ENCODE assay signal across 11 cellular contexts in genomic region chr7:102424787-102425218, GRCh38. TPM values are rescaled to one million over a fixed set of nuclear protein-coding genes. Genes with fewer than 3 reads are reported as not detected.
A peak's percentile ranks its signal among the peaks of the same experiment; 100 is the strongest.
DNase-seq lines count a peak whose midpoint lies in the region; ATAC-seq, FAIRE-seq and TF ChIP-seq lines count a peak whose summit lies in the region.
"Had no signal": no experiment of that assay in that cellular context is flagged by ENCODE, and none has a peak within 500 bp of the region (broad histone marks: within the 10 kb centered on the region; RNA-seq: fewer than 3 reads in every experiment).

No MANE protein-coding gene starts in this region.

- TF ChIP-seq EP300 in HepG2 (IDR thresholded peaks at IDR 0.05; ENCODE audit: low read depth in 2 of 2, low read length in 2 of 2): no peak
- TF ChIP-seq EP300 in HepG2 (CRISPR knock-in tag; IDR thresholded peaks at IDR 0.05; ENCODE audit: borderline replicate concordance): no peak

- H4K20me1 ChIP-seq in DOHH2 (ENCODE audit: control insufficient read depth, insufficient read depth, low read depth, low read length) (no peaks in the 10 kb centered on the region), HepG2 (ENCODE audit: insufficient read depth, low read length) (no peaks in the 10 kb centered on the region)

- no peak for TF ChIP-seq RAD21 in HepG2 (CRISPR knock-in tag; IDR thresholded peaks at IDR 0.05)

- in situ Hi-C loops in HepG2 (cut with HindIII; ENCODE audit: extremely low pct_ligation_motif_present, low pct_unique_long_range_greater_than_20kb): no loop called here

- no TSS peak for BruUV-seq in HepG2 (replicated peaks; lab: Mats Ljungman, UMichigan)

- no peak overlapping the region for H2AFZ ChIP-seq in HepG2 (ENCODE audit: low read length)

- no peak for TF ChIP-seq POLR2A in HepG2 (IDR thresholded peaks at IDR 0.05; ENCODE audit: insufficient read depth in 1 of 2, low read depth in 2 of 2, low read length in 2 of 2)

- H3K4me1 ChIP-seq in DOHH2 (ENCODE audit: control insufficient read depth, low read length) (peaks cover 91% of the 10 kb centered on the region), HepG2 (ENCODE audit: insufficient read depth, low read length) (no peaks in the 10 kb centered on the region)

- ATAC-seq in GM21619 (IDR thresholded peaks at IDR 0.05; ENCODE audit: unreplicated experiment) (peak; percentile 30), HepG2 (no peak), HG02981 (IDR thresholded peaks at IDR 0.05; ENCODE audit: unreplicated experiment) (no peak), HG02852 (IDR thresholded peaks at IDR 0.05; ENCODE audit: unreplicated experiment) (no peak)

- H3K4me2 ChIP-seq in DOHH2 (ENCODE audit: low read length): peak overlapping the region; percentile 75
- H3K4me2 ChIP-seq in HepG2 (ENCODE audit: low read depth, low read length): no peak overlapping the region

- peaks cover 34% of the 10 kb centered on the region for H3K79me2 ChIP-seq in DOHH2 (ENCODE audit: control insufficient read depth, low read length)
- no peaks in the 10 kb centered on the region for H3K79me2 ChIP-seq in HepG2 (ENCODE audit: insufficient read depth, low read length)

- H3K9me3 ChIP-seq in DOHH2 (ENCODE audit: control insufficient read depth, insufficient read depth, low read length): no peaks in the 10 kb centered on the region
- H3K9me3 ChIP-seq in HepG2 (ENCODE audit: low read length): no peaks in the 10 kb centered on the region

- intact Hi-C loops in HepG2 (cut with micrococcal nuclease; ENCODE audit: unreplicated experiment): no loop called here

- H3K27ac ChIP-seq in DOHH2 (ENCODE audit: low read depth, low read length) (peak overlapping the region; percentile 97), RWPE1 (peak overlapping the region; percentile 44), HepG2 (ENCODE audit: extremely low read length, insufficient read depth, low read length) (no peak overlapping the region)

- CTCF ChIA-PET in RWPE1 (lab: Yijun Ruan, JAX) (interaction anchor here (0.7 kb wide), 1 partner anchor 13 kb away, joined by 3 read pairs; no protein-coding TSS in a partner anchor), HepG2 (lab: Yijun Ruan, JAX; ENCODE audit: low intra/inter-chr PET ratio, low total read pairs) (no interaction called here)

- H3K27me3 ChIP-seq in DOHH2 (ENCODE audit: control insufficient read depth, low read length): no peaks in the 10 kb centered on the region
- no peaks in the 10 kb centered on the region for H3K27me3 ChIP-seq in HepG2 (ENCODE audit: control insufficient read depth in 1 of 2, insufficient read depth in 2 of 2, low read length in 2 of 2)

- POLR2A ChIA-PET in RWPE1 (lab: Yijun Ruan, JAX; ENCODE audit: low non-redundant PET): no interaction called here
- POLR2A ChIA-PET in HepG2 (lab: Yijun Ruan, JAX): no interaction called here

- FAIRE-seq in HepG2 (lab: Jason Lieb, UNC): no peak
- FAIRE-seq: islet of Langerhans had no signal

- H3F3A ChIP-seq in DOHH2 (ENCODE audit: control insufficient read depth, insufficient read depth): peaks cover 57% of the 10 kb centered on the region

- 89% methylated on average over 8 of the region's 13 CpGs for WGBS in HepG2 (ENCODE audit: low lambda C conversion rate)

- TF ChIP-seq CTCF in DOHH2 (IDR thresholded peaks at IDR 0.05; ENCODE audit: low read depth, low read length, poor library complexity, severe bottlenecking) (no peak), RWPE1 (conservative IDR thresholded peaks at IDR 0.05; ENCODE audit: low read depth) (no peak), HepG2 (CRISPR knock-in tag; IDR thresholded peaks at IDR 0.05) (no peak)

- no peak overlapping the region for H3K9ac ChIP-seq in HepG2 (ENCODE audit: insufficient read depth, low read depth, low read length)

- H3K4me3 ChIP-seq in DOHH2 (ENCODE audit: low read length) (peak overlapping the region; percentile 73), HepG2 (replicated peaks in 1 of 3; ENCODE audit: insufficient read depth in 1 of 3, low read depth in 2 of 3, low read length in 3 of 3) (no peak overlapping the region)
- H3K4me3 ChIP-seq: skin epidermis had no signal

- H3K9me2 ChIP-seq in DOHH2 (replicated peaks; ENCODE audit: control insufficient read depth, low read length): no peaks in the 10 kb centered on the region

- H3K36me3 ChIP-seq in DOHH2 (ENCODE audit: control insufficient read depth, low read length) (peaks cover 71% of the 10 kb centered on the region), HepG2 (replicated peaks in 1 of 2; ENCODE audit: control insufficient read depth in 1 of 2, insufficient read depth in 2 of 2, low read length in 2 of 2) (peaks cover 24 to 61% of the 10 kb centered on the region in 2 experiments)

- DNase-seq in RWPE1 (ENCODE audit: low spot score) (no peak), HepG2 (ENCODE audit: low spot score) (no peak), putamen (ENCODE audit: low spot score) (no peak), foreskin melanocyte (no peak)
- DNase-seq: effector CD8-positive, alpha-beta T cell had no signal

RNA-seq across cellular contexts. Expression of gene ORAI2, which starts 8.6 kb away (rescaled TPM):
- 6.0 and 6.1 TPM in 2 replicates for total RNA-seq in HepG2 (2016; rRNA removed; fragmentation: Illumina TruSeq; extraction: Trizol)
- total RNA-seq in HepG2 (2016; cell fraction: cytosol; rRNA removed; fragmentation: Illumina TruSeq; extraction: Trizol; ENCODE audit: low read depth): 2.1 and 3.0 TPM in 2 replicates
- 3.2 and 5.4 TPM in 2 replicates for total RNA-seq in HepG2 (2016; cell fraction: insoluble cytoplasmic fraction; rRNA removed; fragmentation: Illumina TruSeq; extraction: Trizol)
- total RNA-seq in HepG2 (2016; cell fraction: membrane; rRNA removed; fragmentation: Illumina TruSeq; extraction: Trizol): 6.5 and 8.2 TPM in 2 replicates
- total RNA-seq in HepG2 (2016; cell fraction: nucleus; rRNA removed; fragmentation: Illumina TruSeq; extraction: Trizol): 2.8 and 3.3 TPM in 2 replicates
- 3.0 and 5.6 TPM in 2 replicates for polyA plus RNA-seq in HepG2 (2011; rRNA removed)
- 4.7 and 7.5 TPM in 2 replicates for polyA plus RNA-seq in HepG2 (2011; cell fraction: cytosol; rRNA removed)
- polyA plus RNA-seq in HepG2 (2011; cell fraction: nucleus; rRNA removed): 4.1 and 5.2 TPM in 2 replicates
- polyA plus RNA-seq in HepG2 (2012): 2.1 and 3.0 TPM in 2 replicates
- polyA plus RNA-seq in HepG2 (2016; cell fraction: cytosol; fragmentation: Illumina TruSeq; extraction: Trizol; ENCODE audit: low read depth): 3.6 and 4.2 TPM in 2 replicates
- polyA plus RNA-seq in HepG2 (2016; cell fraction: insoluble cytoplasmic fraction; fragmentation: Illumina TruSeq; extraction: Trizol; ENCODE audit: low read depth): 4.2 and 4.4 TPM in 2 replicates
- 7.2 and 7.3 TPM in 2 replicates for polyA plus RNA-seq in HepG2 (2016; cell fraction: membrane; fragmentation: Illumina TruSeq; extraction: Trizol; ENCODE audit: low read depth)
- polyA plus RNA-seq in HepG2 (2016; cell fraction: nucleus; fragmentation: Illumina TruSeq; extraction: Trizol; ENCODE audit: insufficient read depth, low read depth): 3.2 and 3.6 TPM in 2 replicates
- 17.1 and 29.8 TPM in 2 replicates for polyA minus RNA-seq in HepG2 (2011; rRNA and poly(A)+ RNA removed; ENCODE audit: low replicate concordance)
- polyA minus RNA-seq in HepG2 (2011; cell fraction: cytosol; rRNA and poly(A)+ RNA removed): 3.8 and 4.9 TPM in 2 replicates
- polyA minus RNA-seq in HepG2 (2011; cell fraction: nucleus; rRNA and poly(A)+ RNA removed): 1.7 and 3.0 TPM in 2 replicates

RNA-seq across cellular contexts. Expression of gene PRKRIP1, which starts 28.6 kb away (rescaled TPM):
- total RNA-seq in HepG2 (2016; rRNA removed; fragmentation: Illumina TruSeq; extraction: Trizol): 13.2 and 16.8 TPM in 2 replicates
- 6.5 and 6.6 TPM in 2 replicates for total RNA-seq in HepG2 (2016; cell fraction: cytosol; rRNA removed; fragmentation: Illumina TruSeq; extraction: Trizol; ENCODE audit: low read depth)
- 12.1 and 15.9 TPM in 2 replicates for total RNA-seq in HepG2 (2016; cell fraction: insoluble cytoplasmic fraction; rRNA removed; fragmentation: Illumina TruSeq; extraction: Trizol)
- total RNA-seq in HepG2 (2016; cell fraction: membrane; rRNA removed; fragmentation: Illumina TruSeq; extraction: Trizol): 7.9 and 8.7 TPM in 2 replicates
- total RNA-seq in HepG2 (2016; cell fraction: nucleus; rRNA removed; fragmentation: Illumina TruSeq; extraction: Trizol): 11.8 and 15.0 TPM in 2 replicates
- polyA plus RNA-seq in HepG2 (2011; rRNA removed): 13.2 and 16.4 TPM in 2 replicates
- 10.2 and 11.6 TPM in 2 replicates for polyA plus RNA-seq in HepG2 (2011; cell fraction: cytosol; rRNA removed)
- polyA plus RNA-seq in HepG2 (2011; cell fraction: nucleus; rRNA removed): 65.4 and 70.0 TPM in 2 replicates
- 14.2 and 15.7 TPM in 2 replicates for polyA plus RNA-seq in HepG2 (2012)
- polyA plus RNA-seq in HepG2 (2016; cell fraction: cytosol; fragmentation: Illumina TruSeq; extraction: Trizol; ENCODE audit: low read depth): 4.3 and 5.8 TPM in 2 replicates
- 15.0 TPM in 2 replicates for polyA plus RNA-seq in HepG2 (2016; cell fraction: insoluble cytoplasmic fraction; fragmentation: Illumina TruSeq; extraction: Trizol; ENCODE audit: low read depth)
- 6.4 and 7.8 TPM in 2 replicates for polyA plus RNA-seq in HepG2 (2016; cell fraction: membrane; fragmentation: Illumina TruSeq; extraction: Trizol; ENCODE audit: low read depth)
- polyA plus RNA-seq in HepG2 (2016; cell fraction: nucleus; fragmentation: Illumina TruSeq; extraction: Trizol; ENCODE audit: insufficient read depth, low read depth): 40.8 and 41.7 TPM in 2 replicates
- polyA minus RNA-seq in HepG2 (2011; rRNA and poly(A)+ RNA removed; ENCODE audit: low replicate concordance): 6.2 and 6.6 TPM in 2 replicates
- polyA minus RNA-seq in HepG2 (2011; cell fraction: cytosol; rRNA and poly(A)+ RNA removed): 3.4 and 4.0 TPM in 2 replicates
- polyA minus RNA-seq in HepG2 (2011; cell fraction: nucleus; rRNA and poly(A)+ RNA removed): 14.5 and 17.1 TPM in 2 replicates

RNA-seq across cellular contexts. Expression of gene ALKBH4, which starts 39.9 kb away (rescaled TPM):
- 8.7 and 8.8 TPM in 2 replicates for total RNA-seq in HepG2 (2016; rRNA removed; fragmentation: Illumina TruSeq; extraction: Trizol)
- 2.1 and 2.5 TPM in 2 replicates for total RNA-seq in HepG2 (2016; cell fraction: cytosol; rRNA removed; fragmentation: Illumina TruSeq; extraction: Trizol; ENCODE audit: low read depth)
- 6.9 and 9.3 TPM in 2 replicates for total RNA-seq in HepG2 (2016; cell fraction: insoluble cytoplasmic fraction; rRNA removed; fragmentation: Illumina TruSeq; extraction: Trizol)
- 6.9 and 7.4 TPM in 2 replicates for total RNA-seq in HepG2 (2016; cell fraction: membrane; rRNA removed; fragmentation: Illumina TruSeq; extraction: Trizol)
- total RNA-seq in HepG2 (2016; cell fraction: nucleus; rRNA removed; fragmentation: Illumina TruSeq; extraction: Trizol): 3.8 and 3.9 TPM in 2 replicates
- polyA plus RNA-seq in HepG2 (2011; rRNA removed): 2.6 and 3.4 TPM in 2 replicates
- 3.1 and 5.0 TPM in 2 replicates for polyA plus RNA-seq in HepG2 (2011; cell fraction: cytosol; rRNA removed)
- 3.8 and 3.9 TPM in 2 replicates for polyA plus RNA-seq in HepG2 (2011; cell fraction: nucleus; rRNA removed)
- 3.5 and 3.6 TPM in 2 replicates for polyA plus RNA-seq in HepG2 (2012)
- polyA plus RNA-seq in HepG2 (2016; cell fraction: cytosol; fragmentation: Illumina TruSeq; extraction: Trizol; ENCODE audit: low read depth): 2.2 and 2.6 TPM in 2 replicates
- 7.8 and 9.2 TPM in 2 replicates for polyA plus RNA-seq in HepG2 (2016; cell fraction: insoluble cytoplasmic fraction; fragmentation: Illumina TruSeq; extraction: Trizol; ENCODE audit: low read depth)
- polyA plus RNA-seq in HepG2 (2016; cell fraction: membrane; fragmentation: Illumina TruSeq; extraction: Trizol; ENCODE audit: low read depth): 4.0 and 4.1 TPM in 2 replicates
- 6.3 and 7.8 TPM in 2 replicates for polyA plus RNA-seq in HepG2 (2016; cell fraction: nucleus; fragmentation: Illumina TruSeq; extraction: Trizol; ENCODE audit: insufficient read depth, low read depth)
- 3.9 and 4.8 TPM in 2 replicates for polyA minus RNA-seq in HepG2 (2011; rRNA and poly(A)+ RNA removed; ENCODE audit: low replicate concordance)
- 1.2 and 2.4 TPM in 2 replicates for polyA minus RNA-seq in HepG2 (2011; cell fraction: cytosol; rRNA and poly(A)+ RNA removed)
- 3.6 and 5.1 TPM in 2 replicates for polyA minus RNA-seq in HepG2 (2011; cell fraction: nucleus; rRNA and poly(A)+ RNA removed)

RNA-seq across cellular contexts. Expression of gene LRWD1, which starts 40.0 kb away (rescaled TPM):
- 14.5 and 16.3 TPM in 2 replicates for total RNA-seq in HepG2 (2016; rRNA removed; fragmentation: Illumina TruSeq; extraction: Trizol)
- total RNA-seq in HepG2 (2016; cell fraction: cytosol; rRNA removed; fragmentation: Illumina TruSeq; extraction: Trizol; ENCODE audit: low read depth): 6.5 and 7.5 TPM in 2 replicates
- total RNA-seq in HepG2 (2016; cell fraction: insoluble cytoplasmic fraction; rRNA removed; fragmentation: Illumina TruSeq; extraction: Trizol): 14.1 and 16.9 TPM in 2 replicates
- total RNA-seq in HepG2 (2016; cell fraction: membrane; rRNA removed; fragmentation: Illumina TruSeq; extraction: Trizol): 9.7 and 10.1 TPM in 2 replicates
- 10.3 and 12.9 TPM in 2 replicates for total RNA-seq in HepG2 (2016; cell fraction: nucleus; rRNA removed; fragmentation: Illumina TruSeq; extraction: Trizol)
- 8.5 and 12.7 TPM in 2 replicates for polyA plus RNA-seq in HepG2 (2011; rRNA removed)
- polyA plus RNA-seq in HepG2 (2011; cell fraction: cytosol; rRNA removed): 7.5 and 11.4 TPM in 2 replicates
- polyA plus RNA-seq in HepG2 (2011; cell fraction: nucleus; rRNA removed): 30.8 and 31.0 TPM in 2 replicates
- 4.2 and 6.2 TPM in 2 replicates for polyA plus RNA-seq in HepG2 (2012)
- polyA plus RNA-seq in HepG2 (2016; cell fraction: cytosol; fragmentation: Illumina TruSeq; extraction: Trizol; ENCODE audit: low read depth): 4.2 and 4.7 TPM in 2 replicates
- 13.6 and 16.5 TPM in 2 replicates for polyA plus RNA-seq in HepG2 (2016; cell fraction: insoluble cytoplasmic fraction; fragmentation: Illumina TruSeq; extraction: Trizol; ENCODE audit: low read depth)
- polyA plus RNA-seq in HepG2 (2016; cell fraction: membrane; fragmentation: Illumina TruSeq; extraction: Trizol; ENCODE audit: low read depth): 5.9 TPM in 2 replicates
- 19.3 and 20.0 TPM in 2 replicates for polyA plus RNA-seq in HepG2 (2016; cell fraction: nucleus; fragmentation: Illumina TruSeq; extraction: Trizol; ENCODE audit: insufficient read depth, low read depth)
- 17.3 and 19.5 TPM in 2 replicates for polyA minus RNA-seq in HepG2 (2011; rRNA and poly(A)+ RNA removed; ENCODE audit: low replicate concordance)
- 6.9 and 9.8 TPM in 2 replicates for polyA minus RNA-seq in HepG2 (2011; cell fraction: cytosol; rRNA and poly(A)+ RNA removed)
- polyA minus RNA-seq in HepG2 (2011; cell fraction: nucleus; rRNA and poly(A)+ RNA removed): 4.5 and 6.4 TPM in 2 replicates

RNA-seq across cellular contexts. Expression of gene POLR2J, which starts 53.9 kb away (rescaled TPM):
- 35.2 and 41.2 TPM in 2 replicates for total RNA-seq in HepG2 (2016; rRNA removed; fragmentation: Illumina TruSeq; extraction: Trizol)
- 119 and 146 TPM in 2 replicates for total RNA-seq in HepG2 (2016; cell fraction: cytosol; rRNA removed; fragmentation: Illumina TruSeq; extraction: Trizol; ENCODE audit: low read depth)
- 35.0 and 41.9 TPM in 2 replicates for total RNA-seq in HepG2 (2016; cell fraction: insoluble cytoplasmic fraction; rRNA removed; fragmentation: Illumina TruSeq; extraction: Trizol)
- 82.2 and 106 TPM in 2 replicates for total RNA-seq in HepG2 (2016; cell fraction: membrane; rRNA removed; fragmentation: Illumina TruSeq; extraction: Trizol)
- 40.9 and 44.1 TPM in 2 replicates for total RNA-seq in HepG2 (2016; cell fraction: nucleus; rRNA removed; fragmentation: Illumina TruSeq; extraction: Trizol)
- 62.1 and 71.4 TPM in 2 replicates for polyA plus RNA-seq in HepG2 (2011; rRNA removed)
- polyA plus RNA-seq in HepG2 (2011; cell fraction: cytosol; rRNA removed): 81.1 and 104 TPM in 2 replicates
- 40.7 and 50.5 TPM in 2 replicates for polyA plus RNA-seq in HepG2 (2011; cell fraction: nucleus; rRNA removed)
- 30.4 and 45.2 TPM in 2 replicates for polyA plus RNA-seq in HepG2 (2012)
- polyA plus RNA-seq in HepG2 (2016; cell fraction: cytosol; fragmentation: Illumina TruSeq; extraction: Trizol; ENCODE audit: low read depth): 314 and 406 TPM in 2 replicates
- 70.0 and 80.5 TPM in 2 replicates for polyA plus RNA-seq in HepG2 (2016; cell fraction: insoluble cytoplasmic fraction; fragmentation: Illumina TruSeq; extraction: Trizol; ENCODE audit: low read depth)
- 181 and 221 TPM in 2 replicates for polyA plus RNA-seq in HepG2 (2016; cell fraction: membrane; fragmentation: Illumina TruSeq; extraction: Trizol; ENCODE audit: low read depth)
- polyA plus RNA-seq in HepG2 (2016; cell fraction: nucleus; fragmentation: Illumina TruSeq; extraction: Trizol; ENCODE audit: insufficient read depth, low read depth): 46.8 and 47.8 TPM in 2 replicates
- polyA minus RNA-seq in HepG2 (2011; rRNA and poly(A)+ RNA removed; ENCODE audit: low replicate concordance): 35.3 and 37.3 TPM in 2 replicates
- 6.2 and 9.8 TPM in 2 replicates for polyA minus RNA-seq in HepG2 (2011; cell fraction: cytosol; rRNA and poly(A)+ RNA removed)
- 81.7 and 112 TPM in 2 replicates for polyA minus RNA-seq in HepG2 (2011; cell fraction: nucleus; rRNA and poly(A)+ RNA removed)
